Comparison of ENCODE assay signal across 12 cellular contexts in genomic region chr2:111157071-111157661, GRCh38. TPM values are rescaled to one million over a fixed set of nuclear protein-coding genes. Genes with fewer than 3 reads are reported as not detected.
A peak's percentile ranks its signal among the peaks of the same experiment; 100 is the strongest.
DNase-seq lines count a peak whose midpoint lies in the region; ATAC-seq, FAIRE-seq and TF ChIP-seq lines count a peak whose summit lies in the region.
"Had no signal": no experiment of that assay in that cellular context is flagged by ENCODE, and none has a peak within 500 bp of the region (broad histone marks: within the 10 kb centered on the region; RNA-seq: fewer than 3 reads in every experiment).

No MANE protein-coding gene starts in this region.

- H3K36me3 Mint-ChIP-seq in progenitor cell of endocrine pancreas (ENCODE audit: insufficient read depth), result peaks cover 30% of the 10 kb centered on the region
- H3K36me3 Mint-ChIP-seq: natural killer cell had no signal

- H3K9me3 ChIP-seq in GM12878 (replicated peaks; ENCODE audit: control insufficient read depth, insufficient read depth, low read length), result no peaks in the 10 kb centered on the region
- H3K9me3 ChIP-seq: A549 had no signal

- no peak overlapping the region for H2AFZ ChIP-seq in GM12878 (ENCODE audit: control insufficient read depth, low read depth, low read length)

- no peak overlapping the region for H3K4me3 ChIP-seq in GM12878
- H3K4me3 ChIP-seq: A549 had no signal

- SMC1A ChIA-PET in GM12878 (lab: Charles Lee; ENCODE audit: uncharacterized antibody, unreplicated experiment), result interaction anchor here (0.9 to 4.4 kb wide), 18 partner anchors 8 to 100 kb away, joined by 3 to 44 read pairs (median 8); no protein-coding TSS in a partner anchor

- H3K27ac ChIP-seq in GM12878 (ENCODE audit: control insufficient read depth, insufficient read depth), result no peak overlapping the region
- H3K27ac ChIP-seq: A549 had no signal

- CTCF ChIA-PET in GM12878 (lab: Yijun Ruan, JAX), result interaction anchor here (1.3 to 3.1 kb wide), 9 partner anchors 11 to 344 kb away, joined by 3 to 26 read pairs (median 4); no protein-coding TSS in a partner anchor

- intact Hi-C loops in GM12878 (cut with micrococcal nuclease; ENCODE audit: unreplicated experiment), result no loop called here

- H3K27ac Mint-ChIP-seq in progenitor cell of endocrine pancreas, result no peak overlapping the region
- H3K27ac Mint-ChIP-seq: brain had no signal

- H3K4me1 Mint-ChIP-seq in progenitor cell of endocrine pancreas (ENCODE audit: low read depth), result peaks cover 47% of the 10 kb centered on the region

- H3K9ac ChIP-seq in GM12878 (ENCODE audit: control insufficient read depth, insufficient read depth, low read length), result no peak overlapping the region

- H3K79me2 ChIP-seq in GM12878 (ENCODE audit: control insufficient read depth, insufficient read depth, low read length), result no peaks in the 10 kb centered on the region

- no peaks in the 10 kb centered on the region for H3K27me3 ChIP-seq in GM12878 (replicated peaks in 1 of 2; ENCODE audit: control insufficient read depth in 2 of 2, insufficient read depth in 2 of 2, low read length in 1 of 2)

- H4K20me1 ChIP-seq in GM12878 (ENCODE audit: control insufficient read depth, insufficient read depth), result peaks cover 3% of the 10 kb centered on the region; the same call in 1 of the 2 replicates

- H3K4me2 ChIP-seq in GM12878 (ENCODE audit: control insufficient read depth, insufficient read depth), result peak overlapping the region; percentile 52; the same call in 1 of the 2 replicates
- H3K4me2 ChIP-seq: A549 had no signal

- H3K36me3 ChIP-seq in GM12878 (ENCODE audit: control insufficient read depth in 2 of 2, insufficient read depth in 2 of 2, low read length in 1 of 2), result peaks cover 0 to 7% of the 10 kb centered on the region in 2 experiments; a peak in 3 of 4 replicates

- no peak overlapping the region for H3K4me3 Mint-ChIP-seq in progenitor cell of endocrine pancreas (ENCODE audit: low read depth)
- H3K4me3 Mint-ChIP-seq: brain, natural killer cell had no signal

- TF ChIP-seq CTCF in GM12878 (IDR thresholded peaks at IDR 0.05 in 2 of 3, conservative IDR thresholded peaks at IDR 0.05 in 1 of 3; ENCODE audit: control insufficient read depth in 2 of 3, extremely low read depth in 1 of 3, insufficient read depth in 1 of 3, low read depth in 3 of 3, low read length in 3 of 3) (no peak), progenitor cell of endocrine pancreas (IDR thresholded peaks at IDR 0.05; ENCODE audit: unreplicated experiment) (no peak)

- TF ChIP-seq POLR2A in GM12878 (IDR thresholded peaks at IDR 0.05; ENCODE audit: low read depth, low read length), result no peak
- TF ChIP-seq POLR2A in erythroblast (IDR thresholded peaks at IDR 0.05; ENCODE audit: low read length), result no peak

- RAD21 ChIA-PET in GM12878 (lab: Charles Lee; ENCODE audit: unreplicated experiment), result interaction anchor here (0.6 to 4.4 kb wide), 13 partner anchors 9 to 52 kb away, joined by 3 to 34 read pairs (median 5); partner anchors contain the start of gene BCL2L11

- H3K27me3 Mint-ChIP-seq in progenitor cell of endocrine pancreas, result no peaks in the 10 kb centered on the region

- WGBS in GM12878 (ENCODE audit: insufficient coverage, insufficient replicate concordance, low lambda C conversion rate, missing lambda C conversion rate), result 2% methylated on average over 5 of the region's 5 CpGs

- BruUV-seq in GM12878 (replicated peaks; lab: Mats Ljungman, UMichigan), result no TSS peak

- POLR2A ChIA-PET in GM12878 (lab: Charles Lee), result interaction anchor here (1.0 to 3.0 kb wide), 5 partner anchors 11 to 51 kb away, joined by 3 to 21 read pairs (median 4); no protein-coding TSS in a partner anchor

- DNase-seq in NCI-H1417 (lab: John Stamatoyannopoulos, UW) (peak; percentile 19 to 68 (median 30)), NCI-H1417 treated with DMSO at 0.1 percent for 48 hours (lab: John Stamatoyannopoulos, UW) (no peak), GM12878 (ENCODE audit: low read depth, low spot score) (no peak), erythroblast (lab: John Stamatoyannopoulos, UW) (no peak), progenitor cell of endocrine pancreas (ENCODE audit: low spot score, unreplicated experiment) (no peak), GM19240 (ENCODE audit: insufficient read length, low spot score) (no peak)
- DNase-seq: natural killer cell had no signal

- ATAC-seq in GM21528 (IDR thresholded peaks at IDR 0.05; ENCODE audit: low FRiP score, unreplicated experiment), result peak; percentile 70
- ATAC-seq in HG03469 (IDR thresholded peaks at IDR 0.05; ENCODE audit: unreplicated experiment), result peak; percentile 38
- ATAC-seq in GM12878, result peak; percentile 72
- ATAC-seq: A549 had no signal

- in situ Hi-C loops in GM12878 (cut with MboI), result no loop called here

- no peak for TF ChIP-seq RAD21 in GM12878 (IDR thresholded peaks at IDR 0.05; ENCODE audit: insufficient read depth, low read depth, low read length)

- TF ChIP-seq EP300 in GM12878 (IDR thresholded peaks at IDR 0.05; ENCODE audit: borderline replicate concordance in 1 of 2, control insufficient read depth in 1 of 2, low read depth in 2 of 2, low read length in 2 of 2), result no peak

- no peak for FAIRE-seq in GM12878 (lab: Jason Lieb, UNC)
- FAIRE-seq: A549, TTC549 had no signal

- peaks cover 19% of the 10 kb centered on the region for H3K4me1 ChIP-seq in GM12878 (ENCODE audit: control insufficient read depth, insufficient read depth, low read length)

- H3K9me3 Mint-ChIP-seq in progenitor cell of endocrine pancreas (ENCODE audit: low read depth), result no peaks in the 10 kb centered on the region
- H3K9me3 Mint-ChIP-seq: brain, natural killer cell had no signal

TF ChIP-seq in GM12878, 131 proteins besides CTCF, POLR2A, EP300 and RAD21:
- no peak for TF ChIP-seq STAT1 (conservative IDR thresholded peaks at IDR 0.05)
- TF ChIP-seq BHLHE40 (IDR thresholded peaks at IDR 0.05; ENCODE audit: borderline replicate concordance in 1 of 2, low read depth in 2 of 2, low read length in 1 of 2), result 0 out of 4 replicates have a peak, but pooled peaks of 1 of the 2 experiments have one; percentile 5
- TF ChIP-seq KLF5 (IDR thresholded peaks at IDR 0.05; ENCODE audit: partially characterized antibody), result no peak
- TF ChIP-seq SREBF1 (IDR thresholded peaks at IDR 0.05; ENCODE audit: low read length), result no peak
- TF ChIP-seq ZNF207 (IDR thresholded peaks at IDR 0.05; ENCODE audit: borderline replicate concordance), result no peak
- no peak for TF ChIP-seq ZBED1 (IDR thresholded peaks at IDR 0.05; ENCODE audit: borderline replicate concordance)
- no peak for TF ChIP-seq NR2C1 (IDR thresholded peaks at IDR 0.05)
- peak; percentile 5; the same call in 1 of the 2 replicates for TF ChIP-seq TCF12 (IDR thresholded peaks at IDR 0.05; ENCODE audit: low read depth, low read length)
- no peak for TF ChIP-seq PBX3 (IDR thresholded peaks at IDR 0.05; ENCODE audit: insufficient replicate concordance, low read depth, low read length)
- TF ChIP-seq TCF3 (IDR thresholded peaks at IDR 0.05; ENCODE audit: borderline replicate concordance, insufficient read depth, low read depth, low read length), result 0 out of 2 replicates have a peak, but pooled peaks have one; percentile 29

RNA-seq across cellular contexts. Expression of gene BCL2L11, which starts 36.5 kb away (rescaled TPM):
- total RNA-seq in GM12878 (2013; cell fraction: nucleolus; rRNA removed), result 23.2 and 32.3 TPM in 2 replicates
- total RNA-seq in GM12878 (2014; rRNA removed), result 0.60 and 1.0 TPM in 2 replicates
- total RNA-seq in GM12878 (2014; rRNA removed; fragmentation: Illumina TruSeq; extraction: Trizol), result 0.88 and 1.2 TPM in 2 replicates
- total RNA-seq in GM12878 (2021), result 2.5 and 4.8 TPM in 2 replicates
- 3.3 TPM for polyA plus RNA-seq in GM12878 (2011; ENCODE audit: low read depth)
- 9.5 and 10.1 TPM in 2 replicates for polyA plus RNA-seq in GM12878 (2011; rRNA removed)
- polyA plus RNA-seq in GM12878 (2011; cell fraction: cytosol; rRNA removed), result 9.0 and 15.4 TPM in 2 replicates
- 20.8 and 25.6 TPM in 2 replicates for polyA plus RNA-seq in GM12878 (2011; cell fraction: nucleus; rRNA removed)
- 4.1 and 6.3 TPM in 2 replicates for polyA plus RNA-seq in GM12878 (2012)
- 3.3 and 3.6 TPM in 2 replicates for polyA plus RNA-seq in GM12878 (2014; fragmentation: Illumina TruSeq; extraction: Trizol)
- under 1 TPM; 0.29 to 0.64 TPM for polyA plus RNA-seq in GM12878 (2014; fragmentation: Nextera tagmentation; extraction: Ambion mirVana)
- polyA plus RNA-seq in GM12878 (2014; rRNA removed), result 1.8 and 2.9 TPM in 2 replicates
- polyA plus RNA-seq in GM12878 (2016; fragmentation: Nextera tagmentation; extraction: Ambion mirVana), result under 1 TPM; 0.63 to 0.90 TPM
- 11.8 and 11.9 TPM in 2 replicates for polyA minus RNA-seq in GM12878 (2011; rRNA and poly(A)+ RNA removed)
- 7.2 and 16.8 TPM in 2 replicates for polyA minus RNA-seq in GM12878 (2011; cell fraction: cytosol; rRNA and poly(A)+ RNA removed)
- 22.4 and 45.4 TPM in 2 replicates for polyA minus RNA-seq in GM12878 (2011; cell fraction: nucleus; rRNA and poly(A)+ RNA removed)
- total RNA-seq in progenitor cell of endocrine pancreas, result 24.2 and 27.7 TPM in 2 replicates

Comparison
In these comparisons a context has a peak if more than half of its experiments do, and no peak if none do; other contexts are left out.
1. DNase-seq: peak in NCI-H1417 (3 of 3); none in NCI-H1417 treated with DMSO at 0.1 percent for 48 hours (single experiment), GM12878 (single experiment), erythroblast (0 of 2), progenitor cell of endocrine pancreas (single experiment) and GM19240 (single experiment).
2. Peak in every context shown above with its lines, with median percentiles within 50 percentile points of each other: ATAC-seq.